7 cellular contexts compared by ENCODE assay signal in genomic region chr14:73949752-73950734, GRCh38. TPM values are rescaled to one million over a fixed set of nuclear protein-coding genes. Genes with fewer than 3 reads are reported as not detected.
DNase-seq lines count a peak whose midpoint lies in the region; ATAC-seq, FAIRE-seq and TF ChIP-seq lines count a peak whose summit lies in the region.

COQ6 (plus strand) TSS chr14:73950302; CDS start chr14:73950333, 31 bp downstream.
A gene with protein sequence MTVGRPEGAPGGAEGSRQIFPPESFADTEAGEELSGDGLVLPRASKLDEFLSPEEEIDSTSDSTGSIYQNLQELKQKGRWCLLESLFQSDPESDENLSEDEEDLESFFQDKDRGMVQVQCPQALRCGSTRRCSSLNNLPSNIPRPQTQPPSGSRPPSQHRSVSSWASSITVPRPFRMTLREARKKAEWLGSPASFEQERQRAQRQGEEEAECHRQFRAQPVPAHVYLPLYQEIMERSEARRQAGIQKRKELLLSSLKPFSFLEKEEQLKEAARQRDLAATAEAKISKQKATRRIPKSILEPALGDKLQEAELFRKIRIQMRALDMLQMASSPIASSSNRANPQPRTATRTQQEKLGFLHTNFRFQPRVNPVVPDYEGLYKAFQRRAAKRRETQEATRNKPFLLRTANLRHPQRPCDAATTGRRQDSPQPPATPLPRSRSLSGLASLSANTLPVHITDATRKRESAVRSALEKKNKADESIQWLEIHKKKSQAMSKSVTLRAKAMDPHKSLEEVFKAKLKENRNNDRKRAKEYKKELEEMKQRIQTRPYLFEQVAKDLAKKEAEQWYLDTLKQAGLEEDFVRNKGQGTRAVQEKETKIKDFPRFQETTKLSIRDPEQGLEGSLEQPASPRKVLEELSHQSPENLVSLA (minus strand): TSS chr14:73950094. CDS start chr14:73950026, 68 bp downstream.

- peaks cover 5% of the 10 kb centered on the region for H3K79me2 ChIP-seq in astrocyte (ENCODE audit: insufficient read depth, low read length)

- peak within 1 kb of the TSS; percentile 99 for H3K4me3 Mint-ChIP-seq in T-helper 2 cell treated with Interferon-gamma antibody and Interleukin-4, amounts not matched to agents 5 μg/mL and 100 μg/mL, for 36 hours
- peak within 1 kb of the TSS; percentile 96 for H3K4me3 Mint-ChIP-seq in astrocyte (ENCODE audit: unreplicated experiment)

- peak within 1 kb of the TSS; percentile 95 for H3K4me3 ChIP-seq in astrocyte (ENCODE audit: insufficient read depth, low read depth, low read length)
- peak within 1 kb of the TSS; percentile 87 for H3K4me3 ChIP-seq in rectal smooth muscle tissue (ENCODE audit: low read length)

- H3K9ac ChIP-seq in astrocyte (ENCODE audit: low read length) = peak within 1 kb of the TSS; percentile 87
- peak within 1 kb of the TSS; percentile 83 for H3K9ac ChIP-seq in rectal smooth muscle tissue (ENCODE audit: low read length)

- ATAC-seq in GM18498 (IDR thresholded peaks at IDR 0.05; ENCODE audit: unreplicated experiment) (peak; percentile 89), HG02938 (IDR thresholded peaks at IDR 0.05; ENCODE audit: unreplicated experiment) (peak; percentile 88)

- TF ChIP-seq CTCF in astrocyte (IDR thresholded peaks at IDR 0.05; ENCODE audit: insufficient read depth, low read depth, low read length) = no peak

- peak within 1 kb of the TSS; percentile 87 for H3K4me2 ChIP-seq in astrocyte (ENCODE audit: low read length)

- H3K36me3 Mint-ChIP-seq in T-helper 2 cell treated with Interferon-gamma antibody and Interleukin-4, amounts not matched to agents 5 μg/mL and 100 μg/mL, for 36 hours (ENCODE audit: low read depth) = peaks cover 3% of the 10 kb centered on the region
- peaks cover 5% of the 10 kb centered on the region for H3K36me3 Mint-ChIP-seq in astrocyte (ENCODE audit: low read depth, unreplicated experiment)

- peak within 1 kb of the TSS; percentile 91 for H2AFZ ChIP-seq in astrocyte (ENCODE audit: low read depth, low read length)

- H3K36me3 ChIP-seq in astrocyte (ENCODE audit: insufficient read depth, low read length) (peaks cover 7% of the 10 kb centered on the region), rectal smooth muscle tissue (ENCODE audit: control insufficient read depth, insufficient read depth, low read length) (peaks cover 10% of the 10 kb centered on the region)

- H3K4me1 Mint-ChIP-seq in T-helper 2 cell treated with Interferon-gamma antibody and Interleukin-4, amounts not matched to agents 5 μg/mL and 100 μg/mL, for 36 hours (ENCODE audit: low read depth) = peaks cover 14% of the 10 kb centered on the region
- peaks cover 2% of the 10 kb centered on the region for H3K4me1 Mint-ChIP-seq in astrocyte (ENCODE audit: low read depth, unreplicated experiment)

- peak within 1 kb of the TSS; percentile 95 for H3K27ac Mint-ChIP-seq in T-helper 2 cell treated with Interferon-gamma antibody and Interleukin-4, amounts not matched to agents 5 μg/mL and 100 μg/mL, for 36 hours
- peak within 1 kb of the TSS; percentile 87 for H3K27ac Mint-ChIP-seq in astrocyte (ENCODE audit: unreplicated experiment)

- H3K9me3 ChIP-seq in astrocyte (ENCODE audit: insufficient read depth, low read depth, low read length) = no peaks in the 10 kb centered on the region

- DNase-seq in NCI-H187 (lab: John Stamatoyannopoulos, UW) (peak; percentile 94 to 95), astrocyte (ENCODE audit: low read depth) (peak; percentile 94), hepatic stellate cell (ENCODE audit: low spot score) (peak; percentile 95)
- DNase-seq in T-helper 2 cell treated with Interferon-gamma antibody and Interleukin-4, amounts not matched to agents 5 μg/mL and 100 μg/mL, for 36 hours (ENCODE audit: low spot score) = peak; percentile 94

- H3K4me1 ChIP-seq in astrocyte (ENCODE audit: insufficient read depth, low read length) (peaks cover 4% of the 10 kb centered on the region), rectal smooth muscle tissue (ENCODE audit: control insufficient read depth, insufficient read depth, low read length) (peaks cover 4% of the 10 kb centered on the region)

- no peaks in the 10 kb centered on the region for H3K27me3 Mint-ChIP-seq in T-helper 2 cell treated with Interferon-gamma antibody and Interleukin-4, amounts not matched to agents 5 μg/mL and 100 μg/mL, for 36 hours (ENCODE audit: low read depth)
- no peaks in the 10 kb centered on the region for H3K27me3 Mint-ChIP-seq in astrocyte (ENCODE audit: low read depth, unreplicated experiment)

- H3K27me3 ChIP-seq in astrocyte (ENCODE audit: insufficient read depth, low read length) = no peaks in the 10 kb centered on the region
- H3K27me3 ChIP-seq in rectal smooth muscle tissue (ENCODE audit: control insufficient read depth, insufficient read depth, low read length) = no peaks in the 10 kb centered on the region

- H3K27ac ChIP-seq in astrocyte (ENCODE audit: low read depth, low read length) (peak within 1 kb of the TSS; percentile 88), rectal smooth muscle tissue (ENCODE audit: low read depth, low read length) (peak within 1 kb of the TSS; percentile 87)

- H4K20me1 ChIP-seq in astrocyte (ENCODE audit: insufficient read depth, low read length) = no peaks in the 10 kb centered on the region

- peak; percentile 26 for FAIRE-seq in astrocyte (lab: Jason Lieb, UNC)

- no peaks in the 10 kb centered on the region for H3K9me3 Mint-ChIP-seq in T-helper 2 cell treated with Interferon-gamma antibody and Interleukin-4, amounts not matched to agents 5 μg/mL and 100 μg/mL, for 36 hours
- H3K9me3 Mint-ChIP-seq in astrocyte (ENCODE audit: unreplicated experiment) = no peaks in the 10 kb centered on the region

RNA-seq across cellular contexts. Expression of gene COQ6, which starts in this region (rescaled TPM):
- total RNA-seq in astrocyte = 12.8 and 15.3 TPM in 2 replicates

RNA-seq across cellular contexts. Expression of the second gene that starts in this region (rescaled TPM):
- total RNA-seq in astrocyte = 2.6 and 3.0 TPM in 2 replicates

Comparison
In these comparisons a context has a peak if more than half of its experiments do, and no peak if none do; other contexts are left out.
1. Peak in every context shown above with its lines: DNase-seq, ATAC-seq, H3K4me3 ChIP-seq and H3K27ac ChIP-seq.